In genomic region chr6:126628125-126628524, GRCh38 we compare ENCODE assay signal across 18 cellular contexts.
DNase-seq lines count a peak whose midpoint lies in the region; ATAC-seq, FAIRE-seq and TF ChIP-seq lines count a peak whose summit lies in the region.
"Had no signal": no experiment of that assay in that cellular context is flagged by ENCODE, and none has a peak within 500 bp of the region (broad histone marks: within the 10 kb centered on the region; RNA-seq: fewer than 3 reads in every experiment).

No MANE protein-coding gene starts in this region.

- RAD21 ChIA-PET in GM12878 (lab: Charles Lee; ENCODE audit: unreplicated experiment): no interaction called here

- no peaks in the 10 kb centered on the region for H3K9me3 Mint-ChIP-seq in CD4-positive, alpha-beta memory T cell
- H3K9me3 Mint-ChIP-seq: activated naive CD4-positive, alpha-beta T cell treated with anti-CD3 and anti-CD28 coated beads for 36 hours; T-helper 2 cell treated with Interferon-gamma antibody and Interleukin-4, amounts not matched to agents 5 μg/mL and 100 μg/mL, for 36 hours had no signal

- FAIRE-seq in GM12878 (lab: Jason Lieb, UNC): no peak
- FAIRE-seq: bronchial epithelial cell had no signal

- H2AFZ ChIP-seq in GM12878 (ENCODE audit: control insufficient read depth, low read depth, low read length): no peak overlapping the region
- no peak overlapping the region for H2AFZ ChIP-seq in mammary epithelial cell (ENCODE audit: low read depth, low read length)

- no peaks in the 10 kb centered on the region for H3K27me3 ChIP-seq in GM12878 (replicated peaks in 1 of 2; ENCODE audit: control insufficient read depth in 2 of 2, insufficient read depth in 2 of 2, low read length in 1 of 2)
- no peaks in the 10 kb centered on the region for H3K27me3 ChIP-seq in mammary epithelial cell (ENCODE audit: insufficient read depth, low read length)
- H3K27me3 ChIP-seq in CD4-positive, alpha-beta memory T cell (ENCODE audit: insufficient read depth, low read length): no peaks in the 10 kb centered on the region
- H3K27me3 ChIP-seq: right atrium auricular region had no signal

- DNase-seq in GM12865 (ENCODE audit: low read depth) (peak; percentile 23), GM12878 (ENCODE audit: low read depth, low spot score) (no peak), anterior cingulate cortex (lab: John Stamatoyannopoulos, UW) (no peak), mammary epithelial cell (no peak), amygdala (lab: John Stamatoyannopoulos, UW) (no peak)
- DNase-seq in CD4-positive, alpha-beta memory T cell: no peak
- DNase-seq: activated naive CD4-positive, alpha-beta T cell treated with anti-CD3 and anti-CD28 coated beads for 36 hours; EL; glutamatergic neuron; left colon; naive B cell; stimulated activated CD4-positive, alpha-beta T cell treated with anti-CD3 and anti-CD28 coated beads, Interleukin-4, amount 100 ng/mL, for 24 hours; stimulated activated naive B cell treated with anti-CD40 and anti-IgM and Interleukin-4, amounts not matched to agents 10 μg/mL and 1 μg/mL and 100 μg/mL, for 72 hours had no signal

- BruUV-seq in GM12878 (replicated peaks; lab: Mats Ljungman, UMichigan): no TSS peak
- BruUV-seq in mammary epithelial cell (replicated peaks; lab: Mats Ljungman, UMichigan): no TSS peak

- H3K9ac ChIP-seq in GM12878 (ENCODE audit: control insufficient read depth, insufficient read depth, low read length) (no peak overlapping the region), mammary epithelial cell (ENCODE audit: insufficient read depth, low read length) (no peak overlapping the region)

- dilution Hi-C loops in mammary epithelial cell (cut with HindIII; ENCODE audit: low sequenced_read_pairs): no loop called here

- no peak overlapping the region for H3K4me3 Mint-ChIP-seq in CD4-positive, alpha-beta memory T cell
- H3K4me3 Mint-ChIP-seq: activated naive CD4-positive, alpha-beta T cell treated with anti-CD3 and anti-CD28 coated beads for 36 hours; naive B cell; stimulated activated naive B cell treated with anti-CD40 and anti-IgM and Interleukin-4, amounts not matched to agents 10 μg/mL and 1 μg/mL and 100 μg/mL, for 72 hours; T-helper 2 cell treated with Interferon-gamma antibody and Interleukin-4, amounts not matched to agents 5 μg/mL and 100 μg/mL, for 36 hours had no signal

- TF ChIP-seq POLR2A in GM12878 (IDR thresholded peaks at IDR 0.05; ENCODE audit: low read depth, low read length): no peak

- no peak for TF ChIP-seq EP300 in GM12878 (IDR thresholded peaks at IDR 0.05; ENCODE audit: borderline replicate concordance in 1 of 2, control insufficient read depth in 1 of 2, low read depth in 2 of 2, low read length in 2 of 2)

- SMC1A ChIA-PET in GM12878 (lab: Charles Lee; ENCODE audit: uncharacterized antibody, unreplicated experiment): interaction anchor here (0.8 to 1.1 kb wide), 5 partner anchors 13 to 635 kb away, joined by 3 to 5 read pairs (median 3); no protein-coding TSS in a partner anchor

- H3K4me1 Mint-ChIP-seq in CD4-positive, alpha-beta memory T cell: no peaks in the 10 kb centered on the region
- H3K4me1 Mint-ChIP-seq: naive B cell; stimulated activated naive B cell treated with anti-CD40 and anti-IgM and Interleukin-4, amounts not matched to agents 10 μg/mL and 1 μg/mL and 100 μg/mL, for 72 hours had no signal

- POLR2A ChIA-PET in GM12878 (lab: Charles Lee): no interaction called here
- POLR2A ChIA-PET in CD4-positive, alpha-beta memory T cell (lab: Charles Lee; ENCODE audit: partially characterized antibody): no interaction called here

- H3K27ac ChIP-seq in GM12878 (ENCODE audit: control insufficient read depth, insufficient read depth) (no peak overlapping the region), mammary epithelial cell (ENCODE audit: insufficient read depth, low read depth, low read length) (no peak overlapping the region)
- no peak overlapping the region for H3K27ac ChIP-seq in CD4-positive, alpha-beta memory T cell (ENCODE audit: low read depth, low read length)
- H3K27ac ChIP-seq: right atrium auricular region had no signal

- WGBS in GM12878 (ENCODE audit: insufficient coverage, insufficient replicate concordance, low lambda C conversion rate, missing lambda C conversion rate): 0% methylated on average over 3 of the region's 3 CpGs
- 20% methylated on average over 3 of the region's 3 CpGs for WGBS in mammary epithelial cell (ENCODE audit: low coverage, missing lambda C conversion rate)

- H3K9me3 ChIP-seq in GM12878 (replicated peaks; ENCODE audit: control insufficient read depth, insufficient read depth, low read length): no peaks in the 10 kb centered on the region
- H3K9me3 ChIP-seq in mammary epithelial cell (replicated peaks; ENCODE audit: insufficient read depth, low read length): no peaks in the 10 kb centered on the region
- no peaks in the 10 kb centered on the region for H3K9me3 ChIP-seq in CD4-positive, alpha-beta memory T cell (ENCODE audit: control insufficient read depth in 1 of 2, low read length in 2 of 2)
- H3K9me3 ChIP-seq: right atrium auricular region had no signal

- H3K36me3 Mint-ChIP-seq in CD4-positive, alpha-beta memory T cell: no peaks in the 10 kb centered on the region
- H3K36me3 Mint-ChIP-seq: naive B cell; stimulated activated naive B cell treated with anti-CD40 and anti-IgM and Interleukin-4, amounts not matched to agents 10 μg/mL and 1 μg/mL and 100 μg/mL, for 72 hours had no signal

- H3K27me3 Mint-ChIP-seq in CD4-positive, alpha-beta memory T cell: no peaks in the 10 kb centered on the region
- H3K27me3 Mint-ChIP-seq: stimulated activated naive B cell treated with anti-CD40 and anti-IgM and Interleukin-4, amounts not matched to agents 10 μg/mL and 1 μg/mL and 100 μg/mL, for 72 hours had no signal

- TF ChIP-seq CTCF in GM12865 (IDR thresholded peaks at IDR 0.05; ENCODE audit: insufficient read depth, low read depth, low read length, missing control alignments): peak; percentile 43
- peak; percentile 22 to 41 (median 39); a peak in 5 of 6 replicates for TF ChIP-seq CTCF in GM12878 (IDR thresholded peaks at IDR 0.05 in 2 of 3, conservative IDR thresholded peaks at IDR 0.05 in 1 of 3; ENCODE audit: control insufficient read depth in 2 of 3, extremely low read depth in 1 of 3, insufficient read depth in 1 of 3, low read depth in 3 of 3, low read length in 3 of 3)
- TF ChIP-seq CTCF in mammary epithelial cell (conservative IDR thresholded peaks at IDR 0.05 in 1 of 2, IDR thresholded peaks at IDR 0.05 in 1 of 2; ENCODE audit: extremely low read depth in 1 of 2, insufficient read depth in 1 of 2, low read depth in 1 of 2, low read length in 2 of 2): peak in 1 of 2 donors; percentile 8

- no peaks in the 10 kb centered on the region for H4K20me1 ChIP-seq in GM12878 (ENCODE audit: control insufficient read depth, insufficient read depth)
- no peaks in the 10 kb centered on the region for H4K20me1 ChIP-seq in mammary epithelial cell (ENCODE audit: insufficient read depth, low read length)

- H3K4me2 ChIP-seq in GM12878 (ENCODE audit: control insufficient read depth, insufficient read depth): no peak overlapping the region
- H3K4me2 ChIP-seq in mammary epithelial cell (ENCODE audit: insufficient read depth, low read depth, low read length): no peak overlapping the region

- in situ Hi-C loops in GM12878 (cut with MboI) (no loop called here), mammary epithelial cell (cut with MboI; ENCODE audit: low sequenced_read_pairs in 2 of 2) (no loop called here)

- intact Hi-C loops in GM12878 (cut with micrococcal nuclease; ENCODE audit: unreplicated experiment): no loop called here
- intact Hi-C loops in mammary epithelial cell (cut with micrococcal nuclease): no loop called here
- intact Hi-C loops in CD4-positive, alpha-beta memory T cell (cut with micrococcal nuclease): no loop called here

- H3K27ac Mint-ChIP-seq in CD4-positive, alpha-beta memory T cell: no peak overlapping the region
- H3K27ac Mint-ChIP-seq: activated naive CD4-positive, alpha-beta T cell treated with anti-CD3 and anti-CD28 coated beads for 36 hours; naive B cell; stimulated activated naive B cell treated with anti-CD40 and anti-IgM and Interleukin-4, amounts not matched to agents 10 μg/mL and 1 μg/mL and 100 μg/mL, for 72 hours; T-helper 2 cell treated with Interferon-gamma antibody and Interleukin-4, amounts not matched to agents 5 μg/mL and 100 μg/mL, for 36 hours had no signal

- H3K4me1 ChIP-seq in GM12878 (ENCODE audit: control insufficient read depth, insufficient read depth, low read length) (no peaks in the 10 kb centered on the region), mammary epithelial cell (ENCODE audit: insufficient read depth, low read length) (no peaks in the 10 kb centered on the region)
- H3K4me1 ChIP-seq in CD4-positive, alpha-beta memory T cell (ENCODE audit: insufficient read depth, low read length): no peaks in the 10 kb centered on the region
- H3K4me1 ChIP-seq: right atrium auricular region had no signal

- TF ChIP-seq RAD21 in GM12878 (IDR thresholded peaks at IDR 0.05; ENCODE audit: insufficient read depth, low read depth, low read length): 0 out of 2 replicates have a peak, but pooled peaks have one; percentile 23

- no peaks in the 10 kb centered on the region for H3K36me3 ChIP-seq in GM12878 (ENCODE audit: control insufficient read depth in 2 of 2, insufficient read depth in 2 of 2, low read length in 1 of 2)
- H3K36me3 ChIP-seq in mammary epithelial cell (ENCODE audit: insufficient read depth, low read length): no peaks in the 10 kb centered on the region
- no peaks in the 10 kb centered on the region for H3K36me3 ChIP-seq in CD4-positive, alpha-beta memory T cell (ENCODE audit: insufficient read depth, low read length)
- H3K36me3 ChIP-seq: right atrium auricular region had no signal

- H3K4me3 ChIP-seq in GM12865 (ENCODE audit: low read depth, low read length) (no peak overlapping the region), GM12878 (no peak overlapping the region), mammary epithelial cell (replicated peaks in 1 of 3; ENCODE audit: insufficient read depth in 1 of 3, low read depth in 2 of 3, low read length in 3 of 3) (no peak overlapping the region)
- H3K4me3 ChIP-seq in CD4-positive, alpha-beta memory T cell (ENCODE audit: low read length in 2 of 2): no peak overlapping the region
- H3K4me3 ChIP-seq: right atrium auricular region had no signal

- CTCF ChIA-PET in GM12878 (lab: Yijun Ruan, JAX) (interaction anchor here (0.6 to 2.4 kb wide), 8 partner anchors 21 to 633 kb away, joined by 3 to 6 read pairs (median 3); no protein-coding TSS in a partner anchor), mammary epithelial cell (lab: Charles Lee; ENCODE audit: low non-redundant PET) (no interaction called here)
- CTCF ChIA-PET in CD4-positive, alpha-beta memory T cell (lab: Charles Lee; ENCODE audit: partially characterized antibody): no interaction called here

- ATAC-seq in GM19463 (IDR thresholded peaks at IDR 0.05; ENCODE audit: unreplicated experiment) (peak; percentile 57), HG03159 (IDR thresholded peaks at IDR 0.05; ENCODE audit: unreplicated experiment) (peak; percentile 70), GM12878 (peak; percentile 70)
- ATAC-seq: left colon; stimulated activated naive B cell treated with anti-CD40 and anti-IgM and Interleukin-4, amounts not matched to agents 10 μg/mL and 1 μg/mL and 100 μg/mL, for 72 hours had no signal

- no peaks in the 10 kb centered on the region for H3K79me2 ChIP-seq in GM12878 (ENCODE audit: control insufficient read depth, insufficient read depth, low read length)
- no peaks in the 10 kb centered on the region for H3K79me2 ChIP-seq in mammary epithelial cell (ENCODE audit: insufficient read depth, low read length)
